In the genomic region with DNA sequence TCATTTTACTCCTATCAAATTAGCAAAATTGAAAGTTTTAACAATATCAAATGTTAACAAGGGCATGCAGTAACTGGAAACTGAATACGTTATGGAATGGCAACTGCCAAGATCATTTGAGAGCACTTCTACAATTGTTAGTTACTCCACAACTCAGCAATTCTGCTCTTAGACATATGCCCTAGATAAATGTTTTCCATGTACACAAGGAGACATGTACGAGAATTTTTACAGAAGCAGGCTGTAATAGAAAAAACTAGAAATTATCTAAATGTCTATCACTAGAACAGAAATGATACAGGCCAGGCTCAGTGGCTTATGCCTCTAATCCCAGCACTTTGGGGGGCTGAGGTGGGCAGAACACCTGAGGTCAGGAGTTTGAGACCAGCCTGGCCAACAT, we compare ENCODE assay signal across 24 cellular contexts.
"Had no signal": no experiment of that assay in that cellular context is flagged by ENCODE, and none has a peak within 500 bp of the region (broad histone marks: within the 10 kb centered on the region; RNA-seq: fewer than 3 reads in every experiment).

No MANE protein-coding gene starts in this region.

- H3K4me3 ChIP-seq: neural progenitor cell, prostate gland, right lobe of liver, thyroid gland had no signal

- H3K27me3 ChIP-seq: neural progenitor cell, right lobe of liver, thyroid gland had no signal

- H3K27ac ChIP-seq: epithelial cell of prostate, neural progenitor cell, prostate gland, thyroid gland had no signal

- ATAC-seq: left lobe of liver, right lobe of liver, SK-N-SH treated with all-trans-retinoic acid at 6 μM for 48 hours had no signal

- FAIRE-seq: colon, keratinocyte had no signal

- DNase-seq: activated CD4-positive, CD25-positive, alpha-beta regulatory T cell; activated CD8-positive, alpha-beta memory T cell treated with anti-CD3 and anti-CD28 coated beads for 24 hours; activated CD8-positive, alpha-beta memory T cell treated with anti-CD3 and anti-CD28 coated beads, Interleukin-2, amount 50 U/mL, for 48 hours; activated gamma-delta T cell; activated T-cell treated with anti-CD3 and anti-CD28 coated beads, Interleukin-2, amount 50 U/mL, for 48 hours; caudate nucleus; endodermal cell; foreskin fibroblast; glutamatergic neuron; hypothalamus; right lobe of liver; stimulated activated CD4-positive, alpha-beta T cell treated with anti-CD3 and anti-CD28 coated beads, Interleukin-4, amount 100 ng/mL, for 4 hours; stimulated activated naive CD4-positive, alpha-beta T cell; T-helper 1 cell; T1000; thyroid gland had no signal

- H3K4me3 Mint-ChIP-seq: endodermal cell, neural progenitor cell had no signal

- H3K36me3 ChIP-seq: neural progenitor cell, prostate gland, right lobe of liver, thyroid gland had no signal

- H3K9ac ChIP-seq: neural progenitor cell had no signal

- H3K27ac Mint-ChIP-seq: activated naive CD4-positive, alpha-beta T cell treated with anti-CD3 and anti-CD28 coated beads, Interleukin-2, amount 50 U/mL, for 72 hours; endodermal cell; neural progenitor cell had no signal

- H3K9me3 ChIP-seq: prostate gland, right lobe of liver, thyroid gland had no signal

- H3K9me3 Mint-ChIP-seq: activated naive CD4-positive, alpha-beta T cell treated with anti-CD3 and anti-CD28 coated beads, Interleukin-2, amount 50 U/mL, for 72 hours; endodermal cell; neural progenitor cell had no signal
